ENCODE assay signal across 20 cellular contexts in genomic region chr1:56437959-56438358, GRCh38.
A peak's percentile ranks its signal among the peaks of the same experiment; 100 is the strongest.
DNase-seq lines count a peak whose midpoint lies in the region; ATAC-seq, FAIRE-seq and TF ChIP-seq lines count a peak whose summit lies in the region.
"Had no signal": no experiment of that assay in that cellular context is flagged by ENCODE, and none has a peak within 500 bp of the region (broad histone marks: within the 10 kb centered on the region; RNA-seq: fewer than 3 reads in every experiment).

No MANE protein-coding gene starts in this region.

- no peaks in the 10 kb centered on the region for H3K79me2 ChIP-seq in H1 (ENCODE audit: control insufficient read depth in 1 of 2, insufficient read depth in 2 of 2, low read length in 2 of 2)

- H2BK120ac ChIP-seq in IMR-90 (ENCODE audit: low read depth, low read length) (no peak overlapping the region), H1 (replicated peaks; ENCODE audit: low read depth, low read length) (no peak overlapping the region)

- H3K14ac ChIP-seq in IMR-90 (replicated peaks; ENCODE audit: low read depth, low read length), result no peak overlapping the region
- H3K14ac ChIP-seq in H1 (ENCODE audit: insufficient read length), result no peak overlapping the region

- H3K4me1 ChIP-seq in IMR-90 (ENCODE audit: control insufficient read depth, insufficient read depth, low read length) (peaks cover 6% of the 10 kb centered on the region; the same call in 1 of the 2 replicates), H1 (replicated peaks in 1 of 4; ENCODE audit: control insufficient read depth in 3 of 4, insufficient read depth in 4 of 4, low read length in 3 of 4) (peaks cover 15 to 24% (median 21%) of the 10 kb centered on the region in 4 experiments), tibial artery (peaks cover 0 to 21% (median 2%) of the 10 kb centered on the region in 4 donors)

- TF ChIP-seq RAD21 in IMR-90 (IDR thresholded peaks at IDR 0.05; ENCODE audit: low read length) (no peak), H1 (IDR thresholded peaks at IDR 0.05 in 1 of 2, conservative IDR thresholded peaks at IDR 0.05 in 1 of 2; ENCODE audit: low read depth in 2 of 2, low read length in 2 of 2) (no peak)

- no peaks in the 10 kb centered on the region for H3K27me3 ChIP-seq in IMR-90 (ENCODE audit: control insufficient read depth, insufficient read depth, low read length)
- H3K27me3 ChIP-seq in H1 (replicated peaks in 1 of 4; ENCODE audit: control insufficient read depth in 3 of 4, extremely low read depth in 1 of 4, insufficient read depth in 3 of 4, low read length in 3 of 4), result no peaks in the 10 kb centered on the region; a peak in 2 of 7 replicates
- H3K27me3 ChIP-seq in tibial artery, result no peaks in the 10 kb centered on the region

- H3K4me2 ChIP-seq in IMR-90 (ENCODE audit: low read depth, low read length) (no peak overlapping the region), H1 (ENCODE audit: insufficient read depth in 1 of 2, low read depth in 2 of 2, low read length in 2 of 2) (peak overlapping the region in 1 of 2 experiments; percentile 57; a peak in 1 of 4 replicates)

- no peaks in the 10 kb centered on the region for H3K36me3 Mint-ChIP-seq in mesothelial cell of epicardium
- H3K36me3 Mint-ChIP-seq: activated naive CD8-positive, alpha-beta T cell treated with anti-CD3 and anti-CD28 coated beads for 36 hours; naive thymus-derived CD8-positive, alpha-beta T cell had no signal

- no peak for TF ChIP-seq POLR2A in IMR-90 (IDR thresholded peaks at IDR 0.05; ENCODE audit: low read depth, low read length)
- no peak for TF ChIP-seq POLR2A in H1 (IDR thresholded peaks at IDR 0.05; ENCODE audit: control extremely low read depth in 1 of 2, low read depth in 2 of 2, low read length in 2 of 2)

- no peak overlapping the region for H3K56ac ChIP-seq in IMR-90 (ENCODE audit: extremely low read depth, insufficient read depth, low read length)
- no peak overlapping the region for H3K56ac ChIP-seq in H1 (replicated peaks; ENCODE audit: insufficient read length, low read depth, low read length)

- peaks cover 4% of the 10 kb centered on the region; the same call in 1 of the 2 replicates for H3K9me1 ChIP-seq in IMR-90 (ENCODE audit: insufficient read depth, low read length)

- H2BK12ac ChIP-seq in H1 (ENCODE audit: low read depth, low read length), result no peak overlapping the region

- no peak overlapping the region for H4K5ac ChIP-seq in IMR-90 (ENCODE audit: low read depth, low read length)
- no peak overlapping the region for H4K5ac ChIP-seq in H1 (ENCODE audit: insufficient read length, low read depth, low read length)

- no peak for TF ChIP-seq EP300 in H1 (IDR thresholded peaks at IDR 0.05; ENCODE audit: borderline replicate concordance in 1 of 2, low read depth in 2 of 2, low read length in 2 of 2)

- no peaks in the 10 kb centered on the region for H3K27me3 Mint-ChIP-seq in mesothelial cell of epicardium (ENCODE audit: low read depth)
- H3K27me3 Mint-ChIP-seq: activated CD4-positive, alpha-beta T cell treated with anti-CD3 and anti-CD28 coated beads, Interleukin-2, amount 10 ng/mL, durations not matched to agents 24 days and 14 days; activated naive CD8-positive, alpha-beta T cell treated with anti-CD3 and anti-CD28 coated beads for 36 hours; central memory CD8-positive, alpha-beta T cell had no signal

- in situ Hi-C loops in IMR-90 (cut with MboI; ENCODE audit: low sequenced_read_pairs), result no loop called here

- H3K79me1 ChIP-seq in IMR-90 (ENCODE audit: low read depth in 1 of 2, low read length in 2 of 2), result no peaks in the 10 kb centered on the region
- no peaks in the 10 kb centered on the region for H3K79me1 ChIP-seq in H1 (ENCODE audit: low read depth, low read length)

- dilution Hi-C loops in IMR-90 (cut with HindIII; ENCODE audit: low sequenced_read_pairs, unreplicated experiment), result no loop called here

- no peak for ATAC-seq in IMR-90 (ENCODE audit: low read depth)
- no peak for ATAC-seq in GM21360 (IDR thresholded peaks at IDR 0.05; ENCODE audit: unreplicated experiment)
- ATAC-seq in GM19328 (IDR thresholded peaks at IDR 0.05; ENCODE audit: unreplicated experiment), result no peak
- ATAC-seq: naive thymus-derived CD8-positive, alpha-beta T cell had no signal

- H3K27ac ChIP-seq in IMR-90 (ENCODE audit: insufficient read depth, low read length) (no peak overlapping the region), H1 (ENCODE audit: low read depth, low read length) (no peak overlapping the region), tibial artery (no peak overlapping the region)

- no peak overlapping the region for H2BK15ac ChIP-seq in IMR-90 (ENCODE audit: low read depth, low read length)
- H2BK15ac ChIP-seq in H1 (ENCODE audit: low read length), result no peak overlapping the region

- CTCF ChIA-PET in IMR-90 (lab: Yijun Ruan, JAX), result interaction anchor here (0.7 to 1.0 kb wide), 2 partner anchors 13 to 32 kb away, joined by 3 read pairs; no protein-coding TSS in a partner anchor
- CTCF ChIA-PET in H1 (lab: Charles Lee; ENCODE audit: partially characterized antibody), result interaction anchor here (1.0 to 3.9 kb wide), 6 partner anchors 11 to 383 kb away, joined by 3 to 21 read pairs (median 4); partner anchors contain the start of gene PLPP3

- H2BK20ac ChIP-seq in IMR-90 (ENCODE audit: low read depth, low read length) (no peak overlapping the region), H1 (ENCODE audit: low read length) (peak overlapping the region; percentile 73)

- H3K9ac ChIP-seq in IMR-90 (ENCODE audit: low read depth, low read length) (no peak overlapping the region), H1 (replicated peaks in 1 of 4; ENCODE audit: extremely low read depth in 1 of 4, low read depth in 3 of 4, low read length in 3 of 4) (no peak overlapping the region)

- POLR2A ChIA-PET in IMR-90 (lab: Charles Lee; ENCODE audit: unreplicated experiment) (no interaction called here), H1 (lab: Charles Lee; ENCODE audit: partially characterized antibody) (interaction anchor here (0.6 to 3.0 kb wide), 3 partner anchors 15 to 197 kb away, joined by 3 to 16 read pairs (median 4); no protein-coding TSS in a partner anchor)

- no CpG with 5 or more reads among the region's 1 CpG for WGBS in IMR-90 (ENCODE audit: extremely low coverage in 2 of 2, insufficient read length in 1 of 2), 2 experiments
- 82% methylated on average over 1 of the region's 1 CpG; no CpG with 5 or more reads in 1 of the 2 experiments for WGBS in H1 (ENCODE audit: extremely low coverage in 1 of 2, insufficient coverage in 1 of 2, insufficient read length in 1 of 2, insufficient replicate concordance in 2 of 2, low coverage in 1 of 2, low lambda C conversion rate in 2 of 2, missing lambda C conversion rate in 1 of 2), 2 experiments

- H4K8ac ChIP-seq in IMR-90 (ENCODE audit: low read depth in 2 of 2, low read length in 2 of 2) (no peak overlapping the region), H1 (ENCODE audit: extremely low read depth, insufficient read depth, low read length) (no peak overlapping the region)

- H3K23ac ChIP-seq in IMR-90 (ENCODE audit: low read depth, low read length) (no peak overlapping the region), H1 (ENCODE audit: insufficient read length) (no peak overlapping the region)

- H3K4me3 ChIP-seq in IMR-90 (ENCODE audit: insufficient read depth, low read depth, low read length) (no peak overlapping the region), H1 (ENCODE audit: extremely low read depth in 1 of 4, insufficient read depth in 2 of 4, low read depth in 3 of 4, low read length in 4 of 4) (no peak overlapping the region), tibial artery (no peak overlapping the region)

- no peak overlapping the region for H2AK9ac ChIP-seq in IMR-90 (replicated peaks; ENCODE audit: low read depth, low read length, poor library complexity)

- H3K9me3 ChIP-seq in IMR-90 (ENCODE audit: control insufficient read depth, insufficient read depth, low read length) (no peaks in the 10 kb centered on the region), H1 (ENCODE audit: insufficient read depth in 2 of 2, low read depth in 1 of 2, low read length in 1 of 2) (no peaks in the 10 kb centered on the region), tibial artery (no peaks in the 10 kb centered on the region)

- BruUV-seq in IMR-90 (replicated peaks; lab: Mats Ljungman, UMichigan), result no TSS peak

- H2AK5ac ChIP-seq in IMR-90 (ENCODE audit: low read depth, low read length), result no peak overlapping the region
- H2AK5ac ChIP-seq in H1 (ENCODE audit: low read depth, low read length), result no peak overlapping the region

- DNase-seq in AG08395 (ENCODE audit: low spot score) (peak; percentile 20), IMR-90 (peak; percentile 38), H1 (ENCODE audit: low read depth in 1 of 2, low spot score in 2 of 2) (no peak), mesothelial cell of epicardium (ENCODE audit: low spot score in 2 of 2, unreplicated experiment in 2 of 2) (no peak), tibial artery (no peak), NCI-H1436 (lab: John Stamatoyannopoulos, UW) (no peak)
- DNase-seq: activated CD4-positive, alpha-beta T cell treated with anti-CD3 and anti-CD28 coated beads, Interleukin-2, amount 10 ng/mL, durations not matched to agents 24 days and 14 days; activated naive CD8-positive, alpha-beta T cell treated with anti-CD3 and anti-CD28 coated beads for 36 hours; COR-L47; H7; hypothalamus; KG1; naive thymus-derived CD8-positive, alpha-beta T cell; NCI-H524; RPMI8226; stimulated activated naive CD4-positive, alpha-beta T cell had no signal

- H4K91ac ChIP-seq in IMR-90 (ENCODE audit: insufficient read depth, low read depth, low read length) (no peak overlapping the region), H1 (replicated peaks; ENCODE audit: insufficient read length, low read length) (no peak overlapping the region)

- H3K27ac Mint-ChIP-seq in mesothelial cell of epicardium, result peak overlapping the region; percentile 91
- H3K27ac Mint-ChIP-seq: activated CD4-positive, alpha-beta T cell treated with anti-CD3 and anti-CD28 coated beads, Interleukin-2, amount 10 ng/mL, durations not matched to agents 24 days and 14 days; activated naive CD8-positive, alpha-beta T cell treated with anti-CD3 and anti-CD28 coated beads for 36 hours; naive thymus-derived CD8-positive, alpha-beta T cell; T-helper 2 cell treated with Interferon-gamma antibody and Interleukin-4, amounts not matched to agents 5 μg/mL and 100 μg/mL, for 36 hours had no signal

- H3K4me1 Mint-ChIP-seq in mesothelial cell of epicardium, result peaks cover 75% of the 10 kb centered on the region
- H3K4me1 Mint-ChIP-seq: activated CD4-positive, alpha-beta T cell treated with anti-CD3 and anti-CD28 coated beads, Interleukin-2, amount 10 ng/mL, durations not matched to agents 24 days and 14 days; activated naive CD8-positive, alpha-beta T cell treated with anti-CD3 and anti-CD28 coated beads for 36 hours; central memory CD8-positive, alpha-beta T cell had no signal

- H3K4me3 Mint-ChIP-seq in mesothelial cell of epicardium, result no peak overlapping the region
- H3K4me3 Mint-ChIP-seq: activated CD4-positive, alpha-beta T cell treated with anti-CD3 and anti-CD28 coated beads, Interleukin-2, amount 10 ng/mL, durations not matched to agents 24 days and 14 days; activated naive CD8-positive, alpha-beta T cell treated with anti-CD3 and anti-CD28 coated beads for 36 hours; central memory CD8-positive, alpha-beta T cell; naive thymus-derived CD8-positive, alpha-beta T cell; T-helper 2 cell treated with Interferon-gamma antibody and Interleukin-4, amounts not matched to agents 5 μg/mL and 100 μg/mL, for 36 hours had no signal

- intact Hi-C loops in IMR-90 (cut with micrococcal nuclease), result no loop called here
- intact Hi-C loops in tibial artery (cut with DNase I; ENCODE audit: low total_unique reads), result no loop called here

- H3K36me3 ChIP-seq in IMR-90 (ENCODE audit: control insufficient read depth, insufficient read depth, low read length) (no peaks in the 10 kb centered on the region), H1 (ENCODE audit: control insufficient read depth in 2 of 4, insufficient read depth in 4 of 4, low read length in 3 of 4) (no peaks in the 10 kb centered on the region), tibial artery (no peaks in the 10 kb centered on the region)

- H3K9me3 Mint-ChIP-seq in mesothelial cell of epicardium, result no peaks in the 10 kb centered on the region
- H3K9me3 Mint-ChIP-seq: activated CD4-positive, alpha-beta T cell treated with anti-CD3 and anti-CD28 coated beads, Interleukin-2, amount 10 ng/mL, durations not matched to agents 24 days and 14 days; activated naive CD8-positive, alpha-beta T cell treated with anti-CD3 and anti-CD28 coated beads for 36 hours; naive thymus-derived CD8-positive, alpha-beta T cell; T-helper 2 cell treated with Interferon-gamma antibody and Interleukin-4, amounts not matched to agents 5 μg/mL and 100 μg/mL, for 36 hours had no signal

- no peaks in the 10 kb centered on the region for H3K23me2 ChIP-seq in H1 (ENCODE audit: low read depth, low read length)

- no peak overlapping the region for H3K4ac ChIP-seq in IMR-90 (ENCODE audit: low read depth, low read length)
- H3K4ac ChIP-seq in H1 (replicated peaks; ENCODE audit: insufficient read length, low read depth, low read length), result no peak overlapping the region

- H2AFZ ChIP-seq in IMR-90 (replicated peaks; ENCODE audit: low read length, poor library complexity), result no peak overlapping the region
- no peak overlapping the region for H2AFZ ChIP-seq in H1 (ENCODE audit: low read length)

- FAIRE-seq in H1 (lab: Jason Lieb, UNC), result no peak

- TF ChIP-seq CTCF in IMR-90 (conservative IDR thresholded peaks at IDR 0.05; ENCODE audit: low read depth, low read length) (no peak), H1 (IDR thresholded peaks at IDR 0.05; ENCODE audit: control extremely low read depth in 1 of 3, insufficient read depth in 1 of 3, low read depth in 1 of 3, low read length in 3 of 3) (no peak), mesothelial cell of epicardium (IDR thresholded peaks at IDR 0.05; ENCODE audit: unreplicated experiment) (no peak), tibial artery (IDR thresholded peaks at IDR 0.05) (no peak)

- H4K20me1 ChIP-seq in IMR-90 (ENCODE audit: insufficient read depth, low read length) (no peaks in the 10 kb centered on the region), H1 (replicated peaks in 1 of 2; ENCODE audit: control insufficient read depth in 1 of 2, insufficient read depth in 2 of 2, low read length in 2 of 2) (no peaks in the 10 kb centered on the region)

- H2BK5ac ChIP-seq in IMR-90 (ENCODE audit: low read depth, low read length, poor library complexity, severe bottlenecking) (no peak overlapping the region), H1 (ENCODE audit: low read depth, low read length) (no peak overlapping the region)

- H3K18ac ChIP-seq in IMR-90 (ENCODE audit: low read depth, low read length) (no peak overlapping the region), H1 (ENCODE audit: extremely low read depth, low read length) (no peak overlapping the region)

Comparison
In these comparisons a context has a peak if more than half of its experiments do, and no peak if none do; other contexts are left out.
1. DNase-seq: peak in AG08395 (single experiment) and IMR-90 (single experiment); none in H1 (0 of 2), mesothelial cell of epicardium (0 of 2), tibial artery (0 of 2) and NCI-H1436 (single experiment).